In the genomic region with DNA sequence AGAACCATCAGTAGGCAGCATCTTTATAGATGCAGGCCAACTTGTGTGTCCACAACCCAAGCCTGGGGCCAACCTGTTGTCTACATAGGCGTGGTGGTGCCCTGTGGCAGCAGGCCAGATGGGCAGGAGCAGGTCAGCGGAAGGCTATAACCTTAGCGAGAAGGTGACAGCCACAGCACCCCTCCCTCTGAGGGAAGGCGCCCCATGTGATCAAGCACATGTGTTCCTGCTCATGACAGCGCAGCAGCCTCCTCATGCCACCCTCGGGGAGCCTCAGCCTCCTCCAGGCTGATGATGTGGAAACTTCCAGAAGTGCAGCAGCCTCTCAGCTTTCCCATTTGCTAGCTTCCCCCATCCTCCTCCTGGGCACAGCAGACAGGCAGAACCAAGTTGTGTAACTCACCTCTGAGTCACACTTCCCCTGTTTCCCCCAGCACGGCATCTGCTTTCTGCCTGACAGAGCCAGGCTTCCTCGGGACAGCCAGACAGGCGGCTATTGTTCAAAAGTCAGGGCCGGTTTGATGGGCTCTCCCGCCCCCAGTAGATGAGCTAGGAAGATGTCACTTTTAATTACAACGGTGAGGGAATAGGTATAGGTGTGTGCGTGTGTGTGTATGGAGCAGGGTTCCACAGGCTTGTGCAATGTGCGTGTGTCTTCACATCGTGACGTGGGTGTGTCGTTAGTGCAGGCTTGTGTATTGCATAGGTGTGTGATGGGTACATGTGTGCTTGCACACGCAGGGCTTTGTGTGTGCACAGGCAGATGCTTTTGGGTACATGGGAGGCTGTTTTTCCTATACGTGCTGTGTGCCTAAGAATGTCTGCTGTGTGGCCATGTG, we compare ENCODE assay signal across 1 cellular context.
TF ChIP-seq lines count a peak whose summit lies in the region.

No MANE protein-coding gene starts in this region.

TF ChIP-seq in HepG2, 621 proteins besides CTCF, POLR2A, EP300 and RAD21 (continued from another document):
- TF ChIP-seq, protein P1, sequence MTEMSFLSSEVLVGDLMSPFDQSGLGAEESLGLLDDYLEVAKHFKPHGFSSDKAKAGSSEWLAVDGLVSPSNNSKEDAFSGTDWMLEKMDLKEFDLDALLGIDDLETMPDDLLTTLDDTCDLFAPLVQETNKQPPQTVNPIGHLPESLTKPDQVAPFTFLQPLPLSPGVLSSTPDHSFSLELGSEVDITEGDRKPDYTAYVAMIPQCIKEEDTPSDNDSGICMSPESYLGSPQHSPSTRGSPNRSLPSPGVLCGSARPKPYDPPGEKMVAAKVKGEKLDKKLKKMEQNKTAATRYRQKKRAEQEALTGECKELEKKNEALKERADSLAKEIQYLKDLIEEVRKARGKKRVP (CRISPR knock-in tag; IDR thresholded peaks at IDR 0.05), result 0 out of 4 replicates have a peak, but pooled peaks of 1 of the 2 experiments have one; percentile 36
- TF ChIP-seq JUNB (CRISPR knock-in tag; IDR thresholded peaks at IDR 0.05; ENCODE audit: borderline replicate concordance), result peak; percentile 79; the same call in 1 of the 2 replicates
- TF ChIP-seq KAT8 (CRISPR knock-in tag; IDR thresholded peaks at IDR 0.05), result no peak
- TF ChIP-seq, protein P2, sequence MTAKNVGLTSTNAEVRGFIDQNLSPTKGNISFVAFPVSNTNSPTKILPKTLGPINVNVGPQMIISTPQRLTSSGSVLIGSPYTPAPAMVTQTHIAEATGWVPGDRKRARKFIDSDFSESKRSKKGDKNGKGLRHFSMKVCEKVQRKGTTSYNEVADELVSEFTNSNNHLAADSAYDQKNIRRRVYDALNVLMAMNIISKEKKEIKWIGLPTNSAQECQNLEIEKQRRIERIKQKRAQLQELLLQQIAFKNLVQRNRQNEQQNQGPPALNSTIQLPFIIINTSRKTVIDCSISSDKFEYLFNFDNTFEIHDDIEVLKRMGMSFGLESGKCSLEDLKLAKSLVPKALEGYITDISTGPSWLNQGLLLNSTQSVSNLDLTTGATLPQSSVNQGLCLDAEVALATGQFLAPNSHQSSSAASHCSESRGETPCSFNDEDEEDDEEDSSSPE (CRISPR knock-in tag; IDR thresholded peaks at IDR 0.05), result no peak
- TF ChIP-seq, protein P3, sequence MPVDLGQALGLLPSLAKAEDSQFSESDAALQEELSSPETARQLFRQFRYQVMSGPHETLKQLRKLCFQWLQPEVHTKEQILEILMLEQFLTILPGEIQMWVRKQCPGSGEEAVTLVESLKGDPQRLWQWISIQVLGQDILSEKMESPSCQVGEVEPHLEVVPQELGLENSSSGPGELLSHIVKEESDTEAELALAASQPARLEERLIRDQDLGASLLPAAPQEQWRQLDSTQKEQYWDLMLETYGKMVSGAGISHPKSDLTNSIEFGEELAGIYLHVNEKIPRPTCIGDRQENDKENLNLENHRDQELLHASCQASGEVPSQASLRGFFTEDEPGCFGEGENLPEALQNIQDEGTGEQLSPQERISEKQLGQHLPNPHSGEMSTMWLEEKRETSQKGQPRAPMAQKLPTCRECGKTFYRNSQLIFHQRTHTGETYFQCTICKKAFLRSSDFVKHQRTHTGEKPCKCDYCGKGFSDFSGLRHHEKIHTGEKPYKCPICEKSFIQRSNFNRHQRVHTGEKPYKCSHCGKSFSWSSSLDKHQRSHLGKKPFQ (CRISPR knock-in tag; IDR thresholded peaks at IDR 0.05; ENCODE audit: insufficient replicate concordance), result peak; percentile 62
- peak; percentile 78 for TF ChIP-seq TGIF2 (CRISPR knock-in tag; IDR thresholded peaks at IDR 0.05)
- TF ChIP-seq PHF21A (CRISPR knock-in tag; IDR thresholded peaks at IDR 0.05), result peak; percentile 63
- TF ChIP-seq NCOA2 (CRISPR knock-in tag; IDR thresholded peaks at IDR 0.05), result 0 out of 2 replicates have a peak, but pooled peaks have one; percentile 18
- 0 out of 2 replicates have a peak, but pooled peaks have one; percentile 37 for TF ChIP-seq AHR (CRISPR knock-in tag; IDR thresholded peaks at IDR 0.05)
- TF ChIP-seq CBX2 (IDR thresholded peaks at IDR 0.05; ENCODE audit: low read depth, low read length), result no peak
- TF ChIP-seq CBX2 (CRISPR knock-in tag; IDR thresholded peaks at IDR 0.05; ENCODE audit: low read depth), result 0 out of 2 replicates have a peak, but pooled peaks have one; percentile 55
- TF ChIP-seq FOSL2 (CRISPR knock-in tag; IDR thresholded peaks at IDR 0.05), result peak; percentile 98
- TF ChIP-seq FOSL1 (CRISPR knock-in tag; IDR thresholded peaks at IDR 0.05; ENCODE audit: borderline replicate concordance), result peak; percentile 77; the same call in 1 of the 2 replicates
- TF ChIP-seq LCORL (IDR thresholded peaks at IDR 0.05), result no peak
- peak; percentile 56; the same call in 1 of the 2 replicates for TF ChIP-seq LCORL (CRISPR knock-in tag; IDR thresholded peaks at IDR 0.05)
- TF ChIP-seq RORA (CRISPR knock-in tag; IDR thresholded peaks at IDR 0.05), result no peak
- TF ChIP-seq, protein P4, sequence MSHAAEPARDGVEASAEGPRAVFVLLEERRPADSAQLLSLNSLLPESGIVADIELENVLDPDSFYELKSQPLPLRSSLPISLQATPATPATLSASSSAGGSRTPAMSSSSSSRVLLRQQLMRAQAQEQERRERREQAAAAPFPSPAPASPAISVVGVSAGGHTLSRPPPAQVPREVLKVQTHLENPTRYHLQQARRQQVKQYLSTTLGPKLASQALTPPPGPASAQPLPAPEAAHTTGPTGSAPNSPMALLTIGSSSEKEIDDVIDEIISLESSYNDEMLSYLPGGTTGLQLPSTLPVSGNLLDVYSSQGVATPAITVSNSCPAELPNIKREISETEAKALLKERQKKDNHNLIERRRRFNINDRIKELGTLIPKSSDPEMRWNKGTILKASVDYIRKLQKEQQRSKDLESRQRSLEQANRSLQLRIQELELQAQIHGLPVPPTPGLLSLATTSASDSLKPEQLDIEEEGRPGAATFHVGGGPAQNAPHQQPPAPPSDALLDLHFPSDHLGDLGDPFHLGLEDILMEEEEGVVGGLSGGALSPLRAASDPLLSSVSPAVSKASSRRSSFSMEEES (CRISPR knock-in tag; IDR thresholded peaks at IDR 0.05), result 0 out of 2 replicates have a peak, but pooled peaks have one; percentile 17
- peak; percentile 58 for TF ChIP-seq SALL1 (CRISPR knock-in tag; IDR thresholded peaks at IDR 0.05)
- no peak for TF ChIP-seq ZNF713 (CRISPR knock-in tag; IDR thresholded peaks at IDR 0.05)
- no peak for TF ChIP-seq HCFC1 (IDR thresholded peaks at IDR 0.05; ENCODE audit: low read depth, low read length)
- TF ChIP-seq ZNF614 (CRISPR knock-in tag; IDR thresholded peaks at IDR 0.05; ENCODE audit: borderline replicate concordance), result 0 out of 2 replicates have a peak, but pooled peaks have one; percentile 32
- TF ChIP-seq, protein P5, sequence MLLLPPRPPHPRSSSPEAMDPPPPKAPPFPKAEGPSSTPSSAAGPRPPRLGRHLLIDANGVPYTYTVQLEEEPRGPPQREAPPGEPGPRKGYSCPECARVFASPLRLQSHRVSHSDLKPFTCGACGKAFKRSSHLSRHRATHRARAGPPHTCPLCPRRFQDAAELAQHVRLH (CRISPR knock-in tag; IDR thresholded peaks at IDR 0.05; ENCODE audit: borderline replicate concordance, low read depth), result peak; percentile 57; the same call in 1 of the 2 replicates
- peak; percentile 84 for TF ChIP-seq RXRB (CRISPR knock-in tag; IDR thresholded peaks at IDR 0.05; ENCODE audit: borderline replicate concordance)
- TF ChIP-seq TBX2 (CRISPR knock-in tag; IDR thresholded peaks at IDR 0.05; ENCODE audit: borderline replicate concordance), result 0 out of 2 replicates have a peak, but pooled peaks have one; percentile 52
- TF ChIP-seq, protein P6, sequence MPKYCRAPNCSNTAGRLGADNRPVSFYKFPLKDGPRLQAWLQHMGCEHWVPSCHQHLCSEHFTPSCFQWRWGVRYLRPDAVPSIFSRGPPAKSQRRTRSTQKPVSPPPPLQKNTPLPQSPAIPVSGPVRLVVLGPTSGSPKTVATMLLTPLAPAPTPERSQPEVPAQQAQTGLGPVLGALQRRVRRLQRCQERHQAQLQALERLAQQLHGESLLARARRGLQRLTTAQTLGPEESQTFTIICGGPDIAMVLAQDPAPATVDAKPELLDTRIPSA (CRISPR knock-in tag; IDR thresholded peaks at IDR 0.05; ENCODE audit: borderline replicate concordance), result no peak
- TF ChIP-seq RCOR2 (CRISPR knock-in tag; IDR thresholded peaks at IDR 0.05), result 0 out of 2 replicates have a peak, but pooled peaks have one; percentile 20
- TF ChIP-seq, protein P7, sequence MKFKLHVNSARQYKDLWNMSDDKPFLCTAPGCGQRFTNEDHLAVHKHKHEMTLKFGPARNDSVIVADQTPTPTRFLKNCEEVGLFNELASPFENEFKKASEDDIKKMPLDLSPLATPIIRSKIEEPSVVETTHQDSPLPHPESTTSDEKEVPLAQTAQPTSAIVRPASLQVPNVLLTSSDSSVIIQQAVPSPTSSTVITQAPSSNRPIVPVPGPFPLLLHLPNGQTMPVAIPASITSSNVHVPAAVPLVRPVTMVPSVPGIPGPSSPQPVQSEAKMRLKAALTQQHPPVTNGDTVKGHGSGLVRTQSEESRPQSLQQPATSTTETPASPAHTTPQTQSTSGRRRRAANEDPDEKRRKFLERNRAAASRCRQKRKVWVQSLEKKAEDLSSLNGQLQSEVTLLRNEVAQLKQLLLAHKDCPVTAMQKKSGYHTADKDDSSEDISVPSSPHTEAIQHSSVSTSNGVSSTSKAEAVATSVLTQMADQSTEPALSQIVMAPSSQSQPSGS (CRISPR knock-in tag; IDR thresholded peaks at IDR 0.05), result peak; percentile 12; the same call in 1 of the 2 replicates
- no peak for TF ChIP-seq HDAC6 (IDR thresholded peaks at IDR 0.05; ENCODE audit: low read depth, low read length)
- peak; percentile 42; the same call in 1 of the 2 replicates for TF ChIP-seq ELF3 (CRISPR knock-in tag; IDR thresholded peaks at IDR 0.05)
- TF ChIP-seq CBX5 (CRISPR knock-in tag; IDR thresholded peaks at IDR 0.05; ENCODE audit: borderline replicate concordance), result 0 out of 2 replicates have a peak, but pooled peaks have one; percentile 28
- TF ChIP-seq MBNL3 (CRISPR knock-in tag; conservative IDR thresholded peaks at IDR 0.05), result no peak
- TF ChIP-seq, protein P8, sequence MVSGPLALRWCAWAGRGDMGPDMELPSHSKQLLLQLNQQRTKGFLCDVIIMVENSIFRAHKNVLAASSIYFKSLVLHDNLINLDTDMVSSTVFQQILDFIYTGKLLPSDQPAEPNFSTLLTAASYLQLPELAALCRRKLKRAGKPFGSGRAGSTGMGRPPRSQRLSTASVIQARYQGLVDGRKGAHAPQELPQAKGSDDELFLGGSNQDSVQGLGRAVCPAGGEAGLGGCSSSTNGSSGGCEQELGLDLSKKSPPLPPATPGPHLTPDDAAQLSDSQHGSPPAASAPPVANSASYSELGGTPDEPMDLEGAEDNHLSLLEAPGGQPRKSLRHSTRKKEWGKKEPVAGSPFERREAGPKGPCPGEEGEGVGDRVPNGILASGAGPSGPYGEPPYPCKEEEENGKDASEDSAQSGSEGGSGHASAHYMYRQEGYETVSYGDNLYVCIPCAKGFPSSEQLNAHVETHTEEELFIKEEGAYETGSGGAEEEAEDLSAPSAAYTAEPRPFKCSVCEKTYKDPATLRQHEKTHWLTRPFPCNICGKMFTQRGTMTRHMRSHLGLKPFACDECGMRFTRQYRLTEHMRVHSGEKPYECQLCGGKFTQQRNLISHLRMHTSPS (CRISPR knock-in tag; IDR thresholded peaks at IDR 0.05; ENCODE audit: low read depth), result peak; percentile 79
- no peak for TF ChIP-seq SNAI1 (CRISPR knock-in tag; IDR thresholded peaks at IDR 0.05; ENCODE audit: borderline replicate concordance)
- TF ChIP-seq ARNTL (CRISPR knock-in tag; IDR thresholded peaks at IDR 0.05), result 0 out of 2 replicates have a peak, but pooled peaks have one; percentile 29
- peak; percentile 81 for TF ChIP-seq SOX5 (CRISPR knock-in tag; IDR thresholded peaks at IDR 0.05; ENCODE audit: borderline replicate concordance)
TF ChIP-seq in HepG2: peak in this region for 72.
